Comparison of ENCODE assay signal across 8 cellular contexts in genomic region chr4:101791189-101791572, GRCh38.
DNase-seq lines count a peak whose midpoint lies in the region; ATAC-seq and TF ChIP-seq lines count a peak whose summit lies in the region.

No MANE protein-coding gene starts in this region.

- TF ChIP-seq POLR2A in erythroblast (IDR thresholded peaks at IDR 0.05; ENCODE audit: low read length): no peak

- ATAC-seq in GM21576 (IDR thresholded peaks at IDR 0.05; ENCODE audit: unreplicated experiment) (peak; percentile 7), HG03520 (IDR thresholded peaks at IDR 0.05; ENCODE audit: unreplicated experiment) (no peak), GM18520 (IDR thresholded peaks at IDR 0.05; ENCODE audit: unreplicated experiment) (no peak)

- peak; percentile 49 for DNase-seq in DMS153 (lab: John Stamatoyannopoulos, UW)
- DNase-seq in NCI-H510A (lab: John Stamatoyannopoulos, UW): peak; percentile 1
- DNase-seq in erythroblast (lab: John Stamatoyannopoulos, UW): peak; percentile 21 to 22
- peak; percentile 12 for DNase-seq in pons (ENCODE audit: low spot score)
- DNase-seq in NAMALWA (ENCODE audit: low spot score): no peak
